In the genomic region with DNA sequence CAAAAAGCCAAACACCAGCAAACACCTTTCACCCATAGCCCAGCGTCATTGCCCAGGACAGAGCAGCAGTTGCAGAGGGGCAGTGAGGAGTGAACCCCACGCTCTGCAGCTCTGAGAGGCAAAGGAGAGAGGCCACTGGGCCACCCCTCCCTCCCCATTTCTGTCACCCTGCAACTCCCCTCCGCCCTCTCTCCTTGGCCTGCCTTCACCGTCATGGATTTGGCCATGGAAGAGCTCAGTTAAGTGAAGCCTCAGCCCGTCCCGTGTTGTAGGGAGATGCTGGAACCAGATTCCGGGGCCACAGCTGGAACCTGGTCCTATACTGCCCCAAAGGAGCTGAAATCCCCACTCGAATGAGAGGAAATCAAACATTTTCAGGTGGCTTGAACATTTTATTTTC, we compare ENCODE assay signal across 21 cellular contexts. TPM values are rescaled to one million over a fixed set of nuclear protein-coding genes. Genes with fewer than 3 reads are reported as not detected.
"Had no signal": no experiment of that assay in that cellular context is flagged by ENCODE, and none has a peak within 500 bp of the region (broad histone marks: within the 10 kb centered on the region; RNA-seq: fewer than 3 reads in every experiment).

No MANE protein-coding gene starts in this region.

- H3K27me3 ChIP-seq: hepatocyte, stomach, testis had no signal

- H3K4me3 ChIP-seq: breast epithelium, hepatocyte, lower lobe of right lung, stomach, testis had no signal

- H3K36me3 ChIP-seq: breast epithelium, lower lobe of right lung had no signal

- ATAC-seq: WTC11 had no signal

- H3K27ac ChIP-seq: breast epithelium, hepatocyte, lower lobe of right lung, stomach had no signal

- H3K9me3 ChIP-seq: breast epithelium, lower lobe of right lung, stomach, testis had no signal

- DNase-seq: activated naive CD4-positive, alpha-beta T cell; activated naive CD8-positive, alpha-beta T cell treated with anti-CD3 and anti-CD28 coated beads for 36 hours; activated T-cell treated with anti-CD3 and anti-CD28 coated beads, Interleukin-2, amount 50 U/mL, for 1 hour; effector CD8-positive, alpha-beta T cell; erythroblast; foreskin fibroblast; immature natural killer cell; kidney glomerular epithelial cell; lower lobe of right lung; mesendoderm; naive thymus-derived CD4-positive, alpha-beta T cell; stimulated activated CD4-positive, alpha-beta T cell treated with anti-CD3 and anti-CD28 coated beads, Interleukin-1b, Interleukin-23, amount 100 ng/mL, for 48 hours; stomach; T1000; testis had no signal

RNA-seq across cellular contexts. Expression of a gene that starts 21.9 kb away (rescaled TPM):
- polyA plus RNA-seq: immature natural killer cell; naive thymus-derived CD4-positive, alpha-beta T cell had no signal

RNA-seq across cellular contexts. Expression of a gene that starts 40.7 kb away (rescaled TPM):
- total RNA-seq: activated naive CD8-positive, alpha-beta T cell treated with anti-CD3 and anti-CD28 coated beads for 36 hours; fibroblast of lung; hepatocyte; osteoblast; skeletal muscle tissue; WTC11 had no signal
- polyA plus RNA-seq: fibroblast of lung had no signal
